28 cellular contexts compared by ENCODE assay signal in genomic region chr2:132607407-132607806, GRCh38.
"Had no signal": no experiment of that assay in that cellular context is flagged by ENCODE, and none has a peak within 500 bp of the region (broad histone marks: within the 10 kb centered on the region; RNA-seq: fewer than 3 reads in every experiment).

No MANE protein-coding gene starts in this region.

- DNase-seq: activated CD4-positive, alpha-beta T cell treated with anti-CD3 and anti-CD28 coated beads for 36 hours; activated CD4-positive, alpha-beta T cell treated with anti-CD3 and anti-CD28 coated beads, Interleukin-2, amount 10 ng/mL, durations not matched to agents 7 days and 5 days; activated CD4-positive, alpha-beta T cell treated with anti-CD3 and anti-CD28 coated beads, Interleukin-2, amount 50 U/mL, for 48 hours; activated CD8-positive, alpha-beta T cell treated with anti-CD3 and anti-CD28 coated beads, Interleukin-2, amount 10 ng/mL, durations not matched to agents 7 days and 5 days; activated gamma-delta T cell; activated naive CD4-positive, alpha-beta T cell treated with Interleukin-2 at 50 U/mL for 16 hours; activated naive CD8-positive, alpha-beta T cell treated with anti-CD3 and anti-CD28 coated beads, Interleukin-2, amount 10 ng/mL, durations not matched to agents 7 days and 5 days; activated T-cell treated with anti-CD3 and anti-CD28 coated beads, Interleukin-2, amount 50 U/mL, for 24 hours; amygdala; Kasumi-1; KG1; MG63; MV-4-11; NCI-H1092; NCI-H1417 treated with DMSO at 0.1 percent for 48 hours; NCI-H187 treated with DMSO at 0.1 percent for 48 hours; NCI-H2081; NCI-H446; NCI-H510A treated with DMSO at 0.1 percent for 48 hours; NCI-H526 treated with DMSO at 0.1 percent for 48 hours; NCI-H774; PC-3; Peyer's patch; RPMI8226; SHP77 treated with DMSO at 0.1 percent for 48 hours; SK-N-SH had no signal

- ATAC-seq: activated CD4-positive, alpha-beta T cell treated with anti-CD3 and anti-CD28 coated beads for 36 hours; activated CD4-positive, CD25-positive, alpha-beta regulatory T cell treated with anti-CD3 and anti-CD28 coated beads, Interleukin-2, amount 50 U/mL, for 24 hours; activated CD8-positive, alpha-beta T cell treated with anti-CD3 and anti-CD28 coated beads, Interleukin-2, amount 10 ng/mL, durations not matched to agents 7 days and 5 days; PC-3; WTC11 had no signal
